Comparison of ENCODE assay signal across 9 cellular contexts in the genomic region with DNA sequence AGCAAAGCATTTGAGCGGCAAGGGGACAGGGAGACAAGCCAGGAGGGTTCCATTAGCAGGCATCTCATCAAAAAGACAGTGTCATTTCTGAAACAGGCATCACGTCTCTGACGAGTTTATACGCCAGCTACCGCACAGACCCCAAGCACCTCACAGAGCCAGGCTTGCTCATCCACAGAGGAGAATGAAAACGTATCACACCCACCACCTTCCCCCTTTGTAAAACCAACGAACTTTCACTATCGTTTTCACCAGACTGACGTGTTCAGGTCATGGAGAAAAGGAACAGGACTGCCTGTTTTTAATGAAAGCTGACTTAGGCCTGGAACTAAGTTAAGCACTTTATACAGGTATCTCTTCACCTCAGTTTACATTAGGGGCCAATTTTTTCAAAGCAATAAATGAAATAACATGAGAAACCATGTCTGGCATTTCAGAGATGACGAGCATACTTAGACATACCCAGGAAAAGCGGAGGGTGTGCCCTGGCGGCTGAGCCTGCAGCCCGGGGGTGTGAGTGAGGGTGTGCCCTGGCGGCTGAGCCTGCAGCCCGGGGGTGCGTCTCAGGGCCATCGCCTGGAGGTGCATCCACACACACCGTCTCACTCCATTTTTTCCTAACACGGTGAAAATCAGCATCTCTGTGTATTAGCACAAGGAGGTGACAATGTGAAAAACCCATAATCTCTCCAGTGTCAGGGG. TPM values are rescaled to one million over a fixed set of nuclear protein-coding genes. Genes with fewer than 3 reads are reported as not detected.
DNase-seq lines count a peak whose midpoint lies in the region; ATAC-seq, FAIRE-seq and TF ChIP-seq lines count a peak whose summit lies in the region.
"Had no signal": no experiment of that assay in that cellular context is flagged by ENCODE, and none has a peak within 500 bp of the region (broad histone marks: within the 10 kb centered on the region; RNA-seq: fewer than 3 reads in every experiment).

No MANE protein-coding gene starts in this region.

- H3K4me3 Mint-ChIP-seq in chondrocyte (ENCODE audit: unreplicated experiment) = no peak overlapping the region

- H3K4me3 ChIP-seq in mucosa of descending colon (no peak overlapping the region), stomach (no peak overlapping the region)
- H3K4me3 ChIP-seq: left lung had no signal

- peaks cover 33% of the 10 kb centered on the region for H3K36me3 Mint-ChIP-seq in chondrocyte (ENCODE audit: low read depth)

- 72 to 87% (median 87%) methylated on average over 19 of the region's 19 CpGs for WGBS in stomach, 5 donors

- FAIRE-seq in GM12892 (lab: Jason Lieb, UNC) = peak; percentile 88

- no peaks in the 10 kb centered on the region for H3K4me1 Mint-ChIP-seq in chondrocyte (ENCODE audit: low read depth)

- no peak for TF ChIP-seq EP300 in stomach (IDR thresholded peaks at IDR 0.05)

- TF ChIP-seq POLR2A in GM12892 (IDR thresholded peaks at IDR 0.05; ENCODE audit: low read depth, low read length) (no peak), stomach (IDR thresholded peaks at IDR 0.05) (no peak)

- DNase-seq in GM12892 (ENCODE audit: insufficient read length) = no peak
- peak; percentile 12 to 38 for DNase-seq in activated CD4-positive, alpha-beta T cell treated with anti-CD3 and anti-CD28 coated beads, Interleukin-2, amount 50 U/mL, for 24 hours (ENCODE audit: low read depth in 1 of 2, low spot score in 1 of 2)
- no peak for DNase-seq in mucosa of descending colon
- DNase-seq in NCI-H2196 treated with DMSO at 0.1 percent for 48 hours (lab: John Stamatoyannopoulos, UW; ENCODE audit: unreplicated experiment) = no peak
- DNase-seq in chondrocyte (ENCODE audit: low spot score) = no peak
- DNase-seq in stomach = no peak
- no peak for DNase-seq in hypothalamus (lab: John Stamatoyannopoulos, UW)

- TF ChIP-seq CTCF in mucosa of descending colon (IDR thresholded peaks at IDR 0.05) = no peak
- TF ChIP-seq CTCF in chondrocyte (IDR thresholded peaks at IDR 0.05) = no peak
- TF ChIP-seq CTCF in stomach (IDR thresholded peaks at IDR 0.05) = no peak

- intact Hi-C loops in mucosa of descending colon (cut with DNase I, micrococcal nuclease) = no loop called here
- intact Hi-C loops in stomach (cut with DNase I; ENCODE audit: low total_unique reads) = no loop called here

- H3K4me1 ChIP-seq in mucosa of descending colon (ENCODE audit: low read depth) = no peaks in the 10 kb centered on the region
- H3K4me1 ChIP-seq in stomach = no peaks in the 10 kb centered on the region
- H3K4me1 ChIP-seq: left lung had no signal

- no peaks in the 10 kb centered on the region for H3K9me3 Mint-ChIP-seq in chondrocyte (ENCODE audit: low read depth)

- no peaks in the 10 kb centered on the region for H3K36me3 ChIP-seq in mucosa of descending colon (ENCODE audit: low read depth)
- H3K36me3 ChIP-seq in stomach = peaks cover 17 to 98% (median 95%) of the 10 kb centered on the region in 4 donors

- H3K9me3 ChIP-seq in mucosa of descending colon = no peaks in the 10 kb centered on the region
- H3K9me3 ChIP-seq in stomach = no peaks in the 10 kb centered on the region
- H3K9me3 ChIP-seq: left lung had no signal

- H3K27ac Mint-ChIP-seq in chondrocyte (ENCODE audit: unreplicated experiment) = no peak overlapping the region

- no peaks in the 10 kb centered on the region for H3K27me3 ChIP-seq in stomach
- H3K27me3 ChIP-seq: left lung had no signal

- no peak overlapping the region for H3K27ac ChIP-seq in stomach
- H3K27ac ChIP-seq: left lung had no signal

- ATAC-seq in HG02588 (IDR thresholded peaks at IDR 0.05; ENCODE audit: unreplicated experiment) (peak; percentile 64), mucosa of descending colon (peak; percentile 76)
- ATAC-seq: left lung had no signal

- H3K27me3 Mint-ChIP-seq in chondrocyte (ENCODE audit: low read depth) = no peaks in the 10 kb centered on the region

RNA-seq across cellular contexts. Expression of a gene that starts 41.9 kb away (rescaled TPM):
- 13.8 TPM for polyA plus RNA-seq in GM12892 (2012; ENCODE audit: missing spikeins)
- 10 to 100 TPM in 1 of 3 donors, 1 to 10 TPM in 2; 1.6 to 34.2 (median 4.4) TPM for total RNA-seq in mucosa of descending colon
- total RNA-seq in chondrocyte = 28.4 to 42.6 TPM (median 40.4 TPM) in 3 replicates
- total RNA-seq in stomach = 10 to 100 TPM in 2 of 5 donors, 1 to 10 TPM in 3; 5.3 to 27.2 (median 9.0) TPM
- polyA plus RNA-seq in stomach = 1 to 10 TPM; 7.4 to 9.3 (median 8.4) TPM

Comparison
In these comparisons a context has a peak if more than half of its experiments do, and no peak if none do; other contexts are left out.
1. DNase-seq: peak in activated CD4-positive, alpha-beta T cell treated with anti-CD3 and anti-CD28 coated beads, Interleukin-2, amount 50 U/mL, for 24 hours (2 of 2); none in GM12892 (single experiment), mucosa of descending colon (0 of 3), NCI-H2196 treated with DMSO at 0.1 percent for 48 hours (single experiment), chondrocyte (single experiment), stomach (single experiment) and hypothalamus (0 of 51).